6 cellular contexts compared by ENCODE assay signal in the genomic region with DNA sequence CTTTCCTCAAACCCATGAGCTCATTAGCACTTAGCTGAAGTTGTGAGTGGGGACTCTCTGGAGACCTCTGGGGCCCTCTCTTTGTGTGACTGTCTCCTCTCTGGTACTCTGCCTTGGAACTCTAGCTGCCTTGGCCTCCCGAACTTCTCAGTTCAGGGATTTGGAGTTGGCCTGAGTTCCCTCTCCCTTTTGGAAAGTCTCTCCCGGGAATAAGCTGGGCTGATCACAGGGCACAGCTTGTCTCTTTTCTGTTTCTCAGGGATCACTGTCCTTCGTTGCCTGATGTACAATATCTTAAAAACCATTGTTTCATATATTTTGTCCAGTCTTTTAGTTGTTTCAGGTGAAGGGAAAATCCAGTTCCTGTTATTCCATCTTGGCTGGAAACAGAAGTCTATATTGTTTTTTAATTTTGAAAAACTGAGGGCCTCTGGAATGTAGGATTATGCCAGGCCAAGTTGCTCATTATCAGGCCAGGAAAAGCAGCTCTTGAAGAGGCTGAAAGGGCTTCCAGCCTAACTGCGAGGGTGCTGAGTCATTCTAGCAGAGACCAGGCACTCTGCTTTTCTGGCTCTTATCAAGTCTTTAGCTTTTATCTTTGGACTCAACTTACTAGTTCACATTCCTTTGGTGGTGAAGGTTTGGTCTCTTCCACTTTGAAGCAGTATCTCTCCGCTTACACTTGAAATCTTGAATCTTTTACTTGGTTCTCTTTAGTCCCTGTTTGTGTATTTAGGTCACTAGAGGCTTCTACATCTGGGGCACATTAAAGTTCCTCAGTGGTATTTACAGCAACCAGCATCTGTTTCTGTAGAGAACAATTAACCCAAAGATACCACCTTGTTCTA. TPM values are rescaled to one million over a fixed set of nuclear protein-coding genes. Genes with fewer than 3 reads are reported as not detected.
A peak's percentile ranks its signal among the peaks of the same experiment; 100 is the strongest.
DNase-seq lines count a peak whose midpoint lies in the region; ATAC-seq and TF ChIP-seq lines count a peak whose summit lies in the region.

No MANE protein-coding gene starts in this region.

- H3K36me3 ChIP-seq in adipocyte (ENCODE audit: control insufficient read depth, insufficient read depth, low read length, severe bottlenecking) (no peaks in the 10 kb centered on the region), mucosa of descending colon (ENCODE audit: low read depth) (no peaks in the 10 kb centered on the region)

- no peak for TF ChIP-seq CTCF in mucosa of descending colon (IDR thresholded peaks at IDR 0.05)

- peaks cover 29% of the 10 kb centered on the region for H3K4me1 ChIP-seq in adipocyte (ENCODE audit: control insufficient read depth, insufficient read depth, low read length)
- no peaks in the 10 kb centered on the region for H3K4me1 ChIP-seq in mucosa of descending colon (ENCODE audit: low read depth)

- H3K9me3 ChIP-seq in adipocyte (ENCODE audit: control insufficient read depth, low read length) (no peaks in the 10 kb centered on the region), mucosa of descending colon (no peaks in the 10 kb centered on the region)

- H3K4me3 ChIP-seq in adipocyte (ENCODE audit: low read length) (peak overlapping the region; percentile 49), mucosa of descending colon (no peak overlapping the region)

- H3K9ac ChIP-seq in adipocyte (ENCODE audit: low read length), result peak overlapping the region; percentile 67

- peak; percentile 56 for ATAC-seq in mucosa of descending colon
- no peak for ATAC-seq in GM19455 (IDR thresholded peaks at IDR 0.05; ENCODE audit: unreplicated experiment)
- no peak for ATAC-seq in HG02884 (IDR thresholded peaks at IDR 0.05; ENCODE audit: unreplicated experiment)

- intact Hi-C loops in mucosa of descending colon (cut with DNase I, micrococcal nuclease), result no loop called here

- peak; percentile 77 for DNase-seq in HCEC 1CT
- DNase-seq in adipocyte (ENCODE audit: low read depth), result peak; percentile 89
- peak in 1 of 3 donors; percentile 32 for DNase-seq in mucosa of descending colon
- no peak for DNase-seq in occipital lobe (lab: John Stamatoyannopoulos, UW)

- H3K27me3 ChIP-seq in adipocyte (replicated peaks; ENCODE audit: control insufficient read depth, insufficient read depth, low read length), result no peaks in the 10 kb centered on the region

RNA-seq across cellular contexts. Expression of a gene that starts 8.4 kb away (rescaled TPM):
- 10 to 100 TPM; 65.9 to 83.8 (median 70.7) TPM for total RNA-seq in mucosa of descending colon
- total RNA-seq in occipital lobe, result 12.8 TPM

RNA-seq across cellular contexts. Expression of a gene that starts 44.6 kb away (rescaled TPM):
- total RNA-seq in mucosa of descending colon (under 1 TPM in 2 of 3 donors, not detected in 1; 0.20 to 0.55 TPM), occipital lobe (0.62 TPM)

RNA-seq across cellular contexts. Expression of a gene that starts 44.7 kb away (rescaled TPM):
- total RNA-seq in mucosa of descending colon, result 10 to 100 TPM; 22.2 to 31.0 (median 28.6) TPM
- 34.2 TPM for total RNA-seq in occipital lobe

RNA-seq across cellular contexts. Expression of a gene that starts 54.1 kb away (rescaled TPM):
- total RNA-seq in mucosa of descending colon (10 to 100 TPM; 51.2 to 82.4 (median 56.3) TPM), occipital lobe (12.0 TPM)
